In genomic region chr16:3150346-3151218, GRCh38 we compare ENCODE assay signal across 8 cellular contexts. TPM values are rescaled to one million over a fixed set of nuclear protein-coding genes. Genes with fewer than 3 reads are reported as not detected.
A peak's percentile ranks its signal among the peaks of the same experiment; 100 is the strongest.
DNase-seq lines count a peak whose midpoint lies in the region; ATAC-seq and TF ChIP-seq lines count a peak whose summit lies in the region.

No MANE protein-coding gene starts in this region.

- H3K27me3 ChIP-seq in kidney epithelial cell (ENCODE audit: control insufficient read depth, insufficient read depth, low read length) = no peaks in the 10 kb centered on the region

- H3K36me3 ChIP-seq in kidney epithelial cell (ENCODE audit: control insufficient read depth, insufficient read depth, low read length) = no peaks in the 10 kb centered on the region

- ATAC-seq in GM19043 (IDR thresholded peaks at IDR 0.05; ENCODE audit: low read depth, unreplicated experiment) (peak; percentile 69), HG03342 (IDR thresholded peaks at IDR 0.05; ENCODE audit: unreplicated experiment) (peak; percentile 68)
- peak; percentile 83 to 85 for ATAC-seq in activated CD4-positive, CD25-positive, alpha-beta regulatory T cell treated with anti-CD3 and anti-CD28 coated beads, Interleukin-2, amount 50 U/mL, for 24 hours

- peak; percentile 93 for DNase-seq in AG10803 (ENCODE audit: low read depth)
- DNase-seq in NCI-H345 treated with DMSO at 0.1 percent for 48 hours (lab: John Stamatoyannopoulos, UW; ENCODE audit: unreplicated experiment) = peak; percentile 91
- peak; percentile 98 for DNase-seq in cerebellar cortex (ENCODE audit: low spot score)
- DNase-seq in kidney epithelial cell (ENCODE audit: low read depth) = peak; percentile 69
- peak; percentile 98 for DNase-seq in stimulated activated CD4-positive, alpha-beta T cell treated with anti-CD3 and anti-CD28 coated beads, Interleukin-15, amount 100 ng/mL, for 24 hours

- TF ChIP-seq CTCF in AG10803 (conservative IDR thresholded peaks at IDR 0.05; ENCODE audit: low read length) = no peak; the same call in 1 of the 2 replicates
- no peak for TF ChIP-seq CTCF in kidney epithelial cell (IDR thresholded peaks at IDR 0.05; ENCODE audit: insufficient read depth, low read length, poor library complexity, severe bottlenecking)

- H3K4me3 ChIP-seq in AG10803 (ENCODE audit: low read length) (peak overlapping the region; percentile 87), kidney epithelial cell (ENCODE audit: low read depth, low read length) (peak overlapping the region; percentile 66)

RNA-seq across cellular contexts. Expression of gene ZNF213, which starts 15.8 kb away (rescaled TPM):
- 13.7 and 16.6 TPM in 2 replicates for total RNA-seq in kidney epithelial cell

RNA-seq across cellular contexts. Expression of gene OR1F1, which starts 37.4 kb away (rescaled TPM):
- total RNA-seq in kidney epithelial cell = not detected in 2 replicates

RNA-seq across cellular contexts. Expression of gene ZNF205, which starts 38.2 kb away (rescaled TPM):
- 25.1 and 27.9 TPM in 2 replicates for total RNA-seq in kidney epithelial cell

RNA-seq across cellular contexts. Expression of gene ZSCAN10, which starts 51.5 kb away (rescaled TPM):
- total RNA-seq in kidney epithelial cell = not detected in 2 replicates

Comparison
In these comparisons a context has a peak if more than half of its experiments do, and no peak if none do; other contexts are left out.
1. Peak in every context shown above with its lines: DNase-seq, ATAC-seq and H3K4me3 ChIP-seq.